Comparison of ENCODE assay signal across 3 cellular contexts in genomic region chr10:89466599-89467035, GRCh38.
TF ChIP-seq lines count a peak whose summit lies in the region.

No MANE protein-coding gene starts in this region.

TF ChIP-seq in A549, 52 proteins besides CTCF, POLR2A, EP300 and RAD21 (continued from another document):
- TF ChIP-seq, protein P1, sequence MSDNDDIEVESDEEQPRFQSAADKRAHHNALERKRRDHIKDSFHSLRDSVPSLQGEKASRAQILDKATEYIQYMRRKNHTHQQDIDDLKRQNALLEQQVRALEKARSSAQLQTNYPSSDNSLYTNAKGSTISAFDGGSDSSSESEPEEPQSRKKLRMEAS (IDR thresholded peaks at IDR 0.05), result 0 out of 2 replicates have a peak, but pooled peaks have one; percentile 30
- TF ChIP-seq, protein P2, sequence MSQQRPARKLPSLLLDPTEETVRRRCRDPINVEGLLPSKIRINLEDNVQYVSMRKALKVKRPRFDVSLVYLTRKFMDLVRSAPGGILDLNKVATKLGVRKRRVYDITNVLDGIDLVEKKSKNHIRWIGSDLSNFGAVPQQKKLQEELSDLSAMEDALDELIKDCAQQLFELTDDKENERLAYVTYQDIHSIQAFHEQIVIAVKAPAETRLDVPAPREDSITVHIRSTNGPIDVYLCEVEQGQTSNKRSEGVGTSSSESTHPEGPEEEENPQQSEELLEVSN (IDR thresholded peaks at IDR 0.05; ENCODE audit: borderline replicate concordance, low read depth), result no peak
- peak; percentile 62 for TF ChIP-seq SMC3 (IDR thresholded peaks at IDR 0.05)
- TF ChIP-seq ATOH8 (CRISPR knock-in tag; IDR thresholded peaks at IDR 0.05; ENCODE audit: low read depth), result no peak
- no peak for TF ChIP-seq ZNF302 (CRISPR knock-in tag; IDR thresholded peaks at IDR 0.05)
- no peak for TF ChIP-seq BHLHE40 (IDR thresholded peaks at IDR 0.05; ENCODE audit: low read depth, low read length)
- no peak for TF ChIP-seq ELK1 (IDR thresholded peaks at IDR 0.05; ENCODE audit: low read depth, low read length)
- TF ChIP-seq BCL3 (IDR thresholded peaks at IDR 0.05), result no peak
- TF ChIP-seq ZC3H11A (IDR thresholded peaks at IDR 0.05), result no peak
- 0 out of 2 replicates have a peak, but pooled peaks have one; percentile 13 for TF ChIP-seq GATA3 (IDR thresholded peaks at IDR 0.05; ENCODE audit: borderline replicate concordance)
- no peak for TF ChIP-seq NPAS2 (CRISPR knock-in tag; IDR thresholded peaks at IDR 0.05; ENCODE audit: borderline replicate concordance)
- TF ChIP-seq HOXA7 (CRISPR knock-in tag; IDR thresholded peaks at IDR 0.05), result no peak

TF ChIP-seq in HEK293, 187 proteins besides CTCF, POLR2A, EP300 and RAD21 (continued from another document):
- TF ChIP-seq ZNF654 (tag by site-specific recombination; IDR thresholded peaks at IDR 0.05; ENCODE audit: low read depth) (peak; percentile 17), PRDM10 (tag by site-specific recombination; IDR thresholded peaks at IDR 0.05) (peak; percentile 65; the same call in 1 of the 2 replicates)

TF ChIP-seq in SK-N-SH treated with all-trans-retinoic acid at 6 μM for 48 hours, 23 proteins besides CTCF, POLR2A, EP300 and RAD21 (continued from another document):
- TF ChIP-seq, protein P3, sequence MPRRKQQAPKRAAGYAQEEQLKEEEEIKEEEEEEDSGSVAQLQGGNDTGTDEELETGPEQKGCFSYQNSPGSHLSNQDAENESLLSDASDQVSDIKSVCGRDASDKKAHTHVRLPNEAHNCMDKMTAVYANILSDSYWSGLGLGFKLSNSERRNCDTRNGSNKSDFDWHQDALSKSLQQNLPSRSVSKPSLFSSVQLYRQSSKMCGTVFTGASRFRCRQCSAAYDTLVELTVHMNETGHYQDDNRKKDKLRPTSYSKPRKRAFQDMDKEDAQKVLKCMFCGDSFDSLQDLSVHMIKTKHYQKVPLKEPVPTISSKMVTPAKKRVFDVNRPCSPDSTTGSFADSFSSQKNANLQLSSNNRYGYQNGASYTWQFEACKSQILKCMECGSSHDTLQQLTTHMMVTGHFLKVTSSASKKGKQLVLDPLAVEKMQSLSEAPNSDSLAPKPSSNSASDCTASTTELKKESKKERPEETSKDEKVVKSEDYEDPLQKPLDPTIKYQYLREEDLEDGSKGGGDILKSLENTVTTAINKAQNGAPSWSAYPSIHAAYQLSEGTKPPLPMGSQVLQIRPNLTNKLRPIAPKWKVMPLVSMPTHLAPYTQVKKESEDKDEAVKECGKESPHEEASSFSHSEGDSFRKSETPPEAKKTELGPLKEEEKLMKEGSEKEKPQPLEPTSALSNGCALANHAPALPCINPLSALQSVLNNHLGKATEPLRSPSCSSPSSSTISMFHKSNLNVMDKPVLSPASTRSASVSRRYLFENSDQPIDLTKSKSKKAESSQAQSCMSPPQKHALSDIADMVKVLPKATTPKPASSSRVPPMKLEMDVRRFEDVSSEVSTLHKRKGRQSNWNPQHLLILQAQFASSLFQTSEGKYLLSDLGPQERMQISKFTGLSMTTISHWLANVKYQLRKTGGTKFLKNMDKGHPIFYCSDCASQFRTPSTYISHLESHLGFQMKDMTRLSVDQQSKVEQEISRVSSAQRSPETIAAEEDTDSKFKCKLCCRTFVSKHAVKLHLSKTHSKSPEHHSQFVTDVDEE (CRISPR knock-in tag; IDR thresholded peaks at IDR 0.05), result no peak
